27 cellular contexts compared by ENCODE assay signal in the genomic region with DNA sequence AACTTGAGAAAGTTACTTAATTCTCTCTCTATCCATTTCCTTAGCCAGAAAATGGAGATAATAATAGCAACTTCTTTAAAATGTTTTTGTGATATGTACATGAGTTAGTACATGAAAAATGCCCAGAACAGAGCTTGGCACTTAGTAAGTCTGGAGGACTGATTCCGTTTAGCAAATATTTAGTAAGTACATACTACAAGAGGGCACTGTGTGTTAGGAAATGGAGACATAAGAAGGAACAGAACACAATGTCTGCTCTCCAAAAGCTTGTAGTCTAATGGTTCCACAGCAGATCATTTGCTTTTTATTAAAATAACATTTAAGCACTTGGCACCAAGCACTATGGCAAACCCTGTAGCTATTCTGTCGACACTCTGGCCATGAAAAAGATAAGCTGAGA. TPM values are rescaled to one million over a fixed set of nuclear protein-coding genes. Genes with fewer than 3 reads are reported as not detected.
"Had no signal": no experiment of that assay in that cellular context is flagged by ENCODE, and none has a peak within 500 bp of the region (broad histone marks: within the 10 kb centered on the region; RNA-seq: fewer than 3 reads in every experiment).

No MANE protein-coding gene starts in this region.

- H2AFZ ChIP-seq: hepatocyte had no signal

- DNase-seq: dermis blood vessel endothelial cell; dorsolateral prefrontal cortex; effector CD4-positive, alpha-beta T cell; effector memory CD4-positive, alpha-beta T cell; foreskin keratinocyte; heart left ventricle; hypothalamus; immature natural killer cell; islet precursor cell; kidney; kidney glomerular epithelial cell; left colon; left ventricle myocardium superior; lower lobe of right lung; mesenchymal stem cell; mucosa of descending colon; naive B cell had no signal

- H3K36me3 ChIP-seq: esophagus muscularis mucosa, gastroesophageal sphincter, heart left ventricle, lower lobe of right lung had no signal

- H3K27me3 Mint-ChIP-seq: naive B cell had no signal

- H3K4me1 ChIP-seq: esophagus muscularis mucosa, foreskin keratinocyte, gastroesophageal sphincter, heart left ventricle, lower lobe of right lung had no signal

- H3K4me2 ChIP-seq: hepatocyte had no signal

- H3K36me3 Mint-ChIP-seq: immature natural killer cell, mesothelial cell of epicardium had no signal

- H3K4me3 ChIP-seq: coronary artery, dorsolateral prefrontal cortex, esophagus muscularis mucosa, gastroesophageal sphincter, heart left ventricle, hepatocyte, lower lobe of right lung, mucosa of descending colon had no signal

- H3K4me1 Mint-ChIP-seq: immature natural killer cell, mesothelial cell of epicardium, naive B cell had no signal

- H3K27ac ChIP-seq: coronary artery, dorsolateral prefrontal cortex, esophagus muscularis mucosa, foreskin keratinocyte, gastroesophageal sphincter, heart left ventricle, hepatocyte, lower lobe of right lung had no signal

- ATAC-seq: foreskin keratinocyte, gastroesophageal sphincter, heart left ventricle, left colon, left lobe of liver, left ventricle myocardium superior, lower lobe of right lung, mucosa of descending colon had no signal

- H3K27me3 ChIP-seq: dorsolateral prefrontal cortex, esophagus muscularis mucosa, foreskin keratinocyte, gastroesophageal sphincter, heart left ventricle, hepatocyte had no signal

- H3K27ac Mint-ChIP-seq: immature natural killer cell, mesothelial cell of epicardium, naive B cell had no signal

- H3K79me2 ChIP-seq: hepatocyte had no signal

- H3K4me3 Mint-ChIP-seq: immature natural killer cell, mesothelial cell of epicardium, naive B cell had no signal

RNA-seq across cellular contexts. Expression of gene CDH20, which starts 47.5 kb away (rescaled TPM):
- total RNA-seq: endothelial cell of umbilical vein, epithelial cell of proximal tubule, fibroblast of lung, foreskin keratinocyte, left colon, left lobe of liver, left ventricle myocardium superior, mucosa of descending colon, myocyte had no signal
- polyA plus RNA-seq: endothelial cell of umbilical vein, foreskin keratinocyte, immature natural killer cell had no signal
